Comparison of ENCODE assay signal across 2 cellular contexts in genomic region chr18:67385455-67385854, GRCh38.
TF ChIP-seq lines count a peak whose summit lies in the region.

No MANE protein-coding gene starts in this region.

TF ChIP-seq in SK-N-SH treated with all-trans-retinoic acid at 6 μM for 48 hours, 23 proteins besides CTCF, POLR2A, EP300 and RAD21 (continued from another document):
- TF ChIP-seq PATZ1 (CRISPR knock-in tag; IDR thresholded peaks at IDR 0.05; ENCODE audit: borderline replicate concordance) (no peak), ZFP3 (CRISPR knock-in tag; IDR thresholded peaks at IDR 0.05) (no peak), ISL1 (CRISPR knock-in tag; IDR thresholded peaks at IDR 0.05) (no peak), BACH2 (CRISPR knock-in tag; IDR thresholded peaks at IDR 0.05; ENCODE audit: borderline replicate concordance) (no peak), GLIS3 (CRISPR knock-in tag; IDR thresholded peaks at IDR 0.05) (no peak), ARNTL (CRISPR knock-in tag; IDR thresholded peaks at IDR 0.05; ENCODE audit: borderline replicate concordance, low read depth) (no peak), ZNF70 (CRISPR knock-in tag; IDR thresholded peaks at IDR 0.05) (no peak), CSRNP3 (CRISPR knock-in tag; IDR thresholded peaks at IDR 0.05) (no peak), ZNF565 (CRISPR knock-in tag; conservative IDR thresholded peaks at IDR 0.05; ENCODE audit: low read depth) (no peak), ESRRG (CRISPR knock-in tag; IDR thresholded peaks at IDR 0.05) (no peak), POU6F1 (CRISPR knock-in tag; IDR thresholded peaks at IDR 0.05; ENCODE audit: borderline replicate concordance, low read depth) (no peak), SNAI2 (CRISPR knock-in tag; IDR thresholded peaks at IDR 0.05) (no peak), ZFP30 (CRISPR knock-in tag; IDR thresholded peaks at IDR 0.05) (no peak)

TF ChIP-seq in SK-N-SH, 30 proteins besides CTCF, POLR2A, EP300 and RAD21 (continued from another document):
- TF ChIP-seq MAX (IDR thresholded peaks at IDR 0.05; ENCODE audit: low read depth), result no peak
- TF ChIP-seq FOSL2 (IDR thresholded peaks at IDR 0.05; ENCODE audit: borderline replicate concordance, low read depth), result no peak
- no peak for TF ChIP-seq EZH2phosphoT487 (IDR thresholded peaks at IDR 0.05; ENCODE audit: borderline replicate concordance, low read depth)
- TF ChIP-seq ELF1 (IDR thresholded peaks at IDR 0.05), result no peak
- no peak for TF ChIP-seq TAF1 (IDR thresholded peaks at IDR 0.05; ENCODE audit: borderline replicate concordance, low read depth, low read length)
- no peak for TF ChIP-seq YY1 (IDR thresholded peaks at IDR 0.05; ENCODE audit: low read depth)
- TF ChIP-seq TCF12 (IDR thresholded peaks at IDR 0.05), result no peak
- TF ChIP-seq GATA2 (CRISPR knock-in tag; IDR thresholded peaks at IDR 0.05), result no peak
- TF ChIP-seq RCOR1 (IDR thresholded peaks at IDR 0.05; ENCODE audit: low read length), result no peak
